Comparison of ENCODE assay signal across 1 cellular context in genomic region chr12:575948-576612, GRCh38.
TF ChIP-seq lines count a peak whose summit lies in the region.

No MANE protein-coding gene starts in this region.

TF ChIP-seq in K562, 482 proteins besides CTCF, POLR2A, EP300 and RAD21 (continued from another document and continues in another):
- no peak for TF ChIP-seq ARID3B (CRISPR knock-in tag; IDR thresholded peaks at IDR 0.05; ENCODE audit: borderline replicate concordance)
- no peak for TF ChIP-seq ZNF124 (CRISPR knock-in tag; IDR thresholded peaks at IDR 0.05)
- TF ChIP-seq RBM25 (IDR thresholded peaks at IDR 0.05; ENCODE audit: low read depth, low read length, severe bottlenecking): no peak
- no peak for TF ChIP-seq ADNP (tag; IDR thresholded peaks at IDR 0.05)
- TF ChIP-seq NFXL1 (CRISPR knock-in tag; IDR thresholded peaks at IDR 0.05): no peak
- TF ChIP-seq ZFP36 (IDR thresholded peaks at IDR 0.05; ENCODE audit: low read depth, low read length, partially characterized antibody): no peak
- no peak for TF ChIP-seq MCM7 (IDR thresholded peaks at IDR 0.05)
- no peak for TF ChIP-seq ILF3 (IDR thresholded peaks at IDR 0.05; ENCODE audit: borderline replicate concordance)
- TF ChIP-seq MLLT1 (IDR thresholded peaks at IDR 0.05): no peak
- no peak for TF ChIP-seq ATF2 (CRISPR knock-in tag; IDR thresholded peaks at IDR 0.05)
- 0 out of 4 replicates have a peak, but pooled peaks of 1 of the 2 experiments have one; percentile 35 for TF ChIP-seq FOXK2 (conservative IDR thresholded peaks at IDR 0.05 in 1 of 2, IDR thresholded peaks at IDR 0.05 in 1 of 2; ENCODE audit: low read depth in 2 of 2)
- TF ChIP-seq HSF4 (CRISPR knock-in tag; IDR thresholded peaks at IDR 0.05; ENCODE audit: borderline replicate concordance): no peak
- TF ChIP-seq SP2 (IDR thresholded peaks at IDR 0.05; ENCODE audit: extremely low read depth, low read depth, low read length, poor library complexity, severe bottlenecking): no peak
- TF ChIP-seq ZBTB26 (CRISPR knock-in tag; IDR thresholded peaks at IDR 0.05): no peak
- TF ChIP-seq PBX2 (CRISPR knock-in tag; IDR thresholded peaks at IDR 0.05; ENCODE audit: low read depth): no peak
- no peak for TF ChIP-seq PBX2 (tag; conservative IDR thresholded peaks at IDR 0.05; ENCODE audit: low read depth)
- TF ChIP-seq RREB1 (CRISPR knock-in tag; IDR thresholded peaks at IDR 0.05): no peak
- TF ChIP-seq POLR2AphosphoS2 (IDR thresholded peaks at IDR 0.05; ENCODE audit: low read length): no peak
- no peak for TF ChIP-seq MTA3 (IDR thresholded peaks at IDR 0.05; ENCODE audit: borderline replicate concordance)
- TF ChIP-seq HNRNPUL1 (IDR thresholded peaks at IDR 0.05; ENCODE audit: low read length): no peak
- no peak for TF ChIP-seq HEY1 (CRISPR knock-in tag; IDR thresholded peaks at IDR 0.05; ENCODE audit: borderline replicate concordance)
- TF ChIP-seq COPS2 (conservative IDR thresholded peaks at IDR 0.05): no peak
- no peak for TF ChIP-seq FOXK1 (CRISPR knock-in tag; IDR thresholded peaks at IDR 0.05; ENCODE audit: borderline replicate concordance)
- no peak for TF ChIP-seq ZNF146 (CRISPR knock-in tag; IDR thresholded peaks at IDR 0.05; ENCODE audit: unreplicated experiment)
- TF ChIP-seq CBFA2T2 (conservative IDR thresholded peaks at IDR 0.05): no peak; the same call in 1 of the 2 replicates
- TF ChIP-seq NFE2 (IDR thresholded peaks at IDR 0.05; ENCODE audit: low read depth): no peak
- no peak for TF ChIP-seq IRF9 (tag; IDR thresholded peaks at IDR 0.05)
- no peak for TF ChIP-seq XRCC4 (IDR thresholded peaks at IDR 0.05; ENCODE audit: extremely low read depth, insufficient read depth, insufficient read length)
- TF ChIP-seq SMAD2 (IDR thresholded peaks at IDR 0.05; ENCODE audit: low read depth, low read length): no peak
- no peak for TF ChIP-seq CREBBP (IDR thresholded peaks at IDR 0.05; ENCODE audit: low read depth, low read length)
- peak; percentile 24; the same call in 1 of the 2 replicates for TF ChIP-seq GATAD2B (IDR thresholded peaks at IDR 0.05; ENCODE audit: borderline replicate concordance)
- TF ChIP-seq ZNF644 (tag; IDR thresholded peaks at IDR 0.05; ENCODE audit: low read depth): no peak
- TF ChIP-seq RHOXF2B (CRISPR knock-in tag; conservative IDR thresholded peaks at IDR 0.05): no peak
- no peak for TF ChIP-seq SMAD3 (CRISPR knock-in tag; conservative IDR thresholded peaks at IDR 0.05)
- peak; percentile 82 for TF ChIP-seq TFAP4 (CRISPR knock-in tag; IDR thresholded peaks at IDR 0.05; ENCODE audit: borderline replicate concordance)
- no peak; the same call in 1 of the 2 replicates for TF ChIP-seq KAT7 (CRISPR knock-in tag; IDR thresholded peaks at IDR 0.05; ENCODE audit: borderline replicate concordance)
- TF ChIP-seq MCM2 (IDR thresholded peaks at IDR 0.05; ENCODE audit: low read depth): no peak
- TF ChIP-seq NFYB (IDR thresholded peaks at IDR 0.05; ENCODE audit: extremely low read depth, insufficient read length): no peak
- peak; percentile 35; the same call in 1 of the 2 replicates for TF ChIP-seq PHF8 (IDR thresholded peaks at IDR 0.05; ENCODE audit: borderline replicate concordance, low read length)
- TF ChIP-seq NFATC3 (IDR thresholded peaks at IDR 0.05): no peak
- TF ChIP-seq BRF2 (IDR thresholded peaks at IDR 0.05; ENCODE audit: borderline replicate concordance, insufficient read depth, insufficient read length): no peak
- TF ChIP-seq CCAR2 (IDR thresholded peaks at IDR 0.05; ENCODE audit: low read depth, low read length): no peak
- 0 out of 2 replicates have a peak, but pooled peaks have one; percentile 41 for TF ChIP-seq ZNF239 (CRISPR knock-in tag; IDR thresholded peaks at IDR 0.05)
- TF ChIP-seq KDM4B (IDR thresholded peaks at IDR 0.05; ENCODE audit: borderline replicate concordance in 2 of 2, low read depth in 1 of 2): no peak; a peak in 1 of 4 replicates
- TF ChIP-seq CXXC5 (CRISPR knock-in tag; IDR thresholded peaks at IDR 0.05): peak; percentile 76
- TF ChIP-seq ZNF780A (CRISPR knock-in tag; IDR thresholded peaks at IDR 0.05): no peak
- no peak for TF ChIP-seq ZNF77 (CRISPR knock-in tag; IDR thresholded peaks at IDR 0.05)
- no peak for TF ChIP-seq ZNF707 (CRISPR knock-in tag; conservative IDR thresholded peaks at IDR 0.05)
- TF ChIP-seq BRCA1 (IDR thresholded peaks at IDR 0.05): no peak
- no peak for TF ChIP-seq BRCA1 (CRISPR knock-in tag; IDR thresholded peaks at IDR 0.05)
- TF ChIP-seq HDAC3 (IDR thresholded peaks at IDR 0.05; ENCODE audit: borderline replicate concordance, partially characterized antibody): no peak
- no peak for TF ChIP-seq ZNF324 (CRISPR knock-in tag; IDR thresholded peaks at IDR 0.05)
- no peak for TF ChIP-seq ZNF57 (CRISPR knock-in tag; IDR thresholded peaks at IDR 0.05)
- no peak for TF ChIP-seq BRF1 (IDR thresholded peaks at IDR 0.05; ENCODE audit: borderline replicate concordance, extremely low read depth, insufficient read length)
- no peak; the same call in 1 of the 2 replicates for TF ChIP-seq ZNF76 (CRISPR knock-in tag; IDR thresholded peaks at IDR 0.05; ENCODE audit: borderline replicate concordance)
